Comparison of ENCODE assay signal across 33 cellular contexts in genomic region chr10:97087296-97087695, GRCh38.
"Had no signal": no experiment of that assay in that cellular context is flagged by ENCODE, and none has a peak within 500 bp of the region (broad histone marks: within the 10 kb centered on the region; RNA-seq: fewer than 3 reads in every experiment).

No MANE protein-coding gene starts in this region.

- H3K4me3 Mint-ChIP-seq: activated CD4-positive, alpha-beta memory T cell treated with anti-CD3 and anti-CD28 coated beads, Interleukin-2, amount 10 ng/mL, durations not matched to agents 7 days and 5 days; activated CD4-positive, alpha-beta T cell treated with anti-CD3 and anti-CD28 coated beads, Interleukin-2, amount 10 ng/mL, durations not matched to agents 7 days and 5 days; activated naive CD8-positive, alpha-beta T cell; activated T-cell treated with anti-CD3 and anti-CD28 coated beads, Interleukin-2, amount 50 U/mL, for 4 hours; activated T-helper 17 cell treated with anti-CD3 and anti-CD28 coated beads, Interleukin-2, amount 50 U/mL, for 72 hours; central memory CD8-positive, alpha-beta T cell; dendritic cell treated with granulocyte-macrophage colony-stimulating factor and Interleukin-4, amounts not matched to agents 40 ng/mL and 50 ng/mL, for 4 days; T-helper 17 cell; T-helper 2 cell treated with Interferon-gamma antibody and Interleukin-4, amounts not matched to agents 5 μg/mL and 100 μg/mL, for 36 hours; WTC11 had no signal

- H3K9me3 ChIP-seq: esophagus muscularis mucosa, gastroesophageal sphincter had no signal

- DNase-seq: activated CD4-positive, alpha-beta memory T cell treated with anti-CD3 and anti-CD28 coated beads, Interleukin-2, amount 10 ng/mL, durations not matched to agents 7 days and 5 days; activated CD4-positive, alpha-beta T cell treated with anti-CD3 and anti-CD28 coated beads for 1 hour; activated CD4-positive, alpha-beta T cell treated with anti-CD3 and anti-CD28 coated beads for 4 hours; activated CD4-positive, alpha-beta T cell treated with anti-CD3 and anti-CD28 coated beads, Interleukin-2, amount 10 ng/mL, durations not matched to agents 7 days and 5 days; activated CD4-positive, alpha-beta T cell treated with anti-CD3 and anti-CD28 coated beads, Interleukin-2, amount 50 U/mL, for 4 hours; activated CD8-positive, alpha-beta memory T cell treated with anti-CD3 and anti-CD28 coated beads for 24 hours; activated effector memory CD4-positive, alpha-beta T cell treated with Interleukin-2 at 50 U/mL for 16 hours; activated gamma-delta T cell treated with Interleukin-2 at 50 U/mL for 16 hours; activated naive CD4-positive, alpha-beta T cell treated with anti-CD3 and anti-CD28 coated beads, Interleukin-2, amount 50 U/mL, for 16 hours; activated naive CD4-positive, alpha-beta T cell treated with Interleukin-2 at 50 U/mL for 16 hours; activated T-cell treated with anti-CD3 and anti-CD28 coated beads, Interleukin-2, amount 50 U/mL, for 4 hours; amniotic stem cell; anterior cingulate cortex; brain microvascular endothelial cell; dorsolateral prefrontal cortex; effector memory CD4-positive, alpha-beta T cell; erythroblast; foreskin keratinocyte; head of caudate nucleus; hippocampal formation; T-helper 17 cell; T1000 had no signal

- H3K27ac Mint-ChIP-seq: activated CD4-positive, alpha-beta memory T cell treated with anti-CD3 and anti-CD28 coated beads, Interleukin-2, amount 10 ng/mL, durations not matched to agents 7 days and 5 days; activated CD4-positive, alpha-beta T cell treated with anti-CD3 and anti-CD28 coated beads, Interleukin-2, amount 10 ng/mL, durations not matched to agents 7 days and 5 days; activated naive CD8-positive, alpha-beta T cell; activated T-helper 17 cell treated with anti-CD3 and anti-CD28 coated beads, Interleukin-2, amount 50 U/mL, for 72 hours; dendritic cell treated with granulocyte-macrophage colony-stimulating factor and Interleukin-4, amounts not matched to agents 40 ng/mL and 50 ng/mL, for 4 days; T-helper 2 cell treated with Interferon-gamma antibody and Interleukin-4, amounts not matched to agents 5 μg/mL and 100 μg/mL, for 36 hours; WTC11 had no signal

- H3K9me3 Mint-ChIP-seq: activated CD4-positive, alpha-beta memory T cell treated with anti-CD3 and anti-CD28 coated beads, Interleukin-2, amount 10 ng/mL, durations not matched to agents 7 days and 5 days; activated CD4-positive, alpha-beta T cell treated with anti-CD3 and anti-CD28 coated beads, Interleukin-2, amount 10 ng/mL, durations not matched to agents 7 days and 5 days; activated T-cell treated with anti-CD3 and anti-CD28 coated beads, Interleukin-2, amount 50 U/mL, for 4 hours; activated T-helper 17 cell treated with anti-CD3 and anti-CD28 coated beads, Interleukin-2, amount 50 U/mL, for 72 hours; central memory CD8-positive, alpha-beta T cell; dendritic cell treated with granulocyte-macrophage colony-stimulating factor and Interleukin-4, amounts not matched to agents 40 ng/mL and 50 ng/mL, for 4 days; T-helper 2 cell treated with Interferon-gamma antibody and Interleukin-4, amounts not matched to agents 5 μg/mL and 100 μg/mL, for 36 hours; WTC11 had no signal

- H3K4me1 Mint-ChIP-seq: activated CD4-positive, alpha-beta memory T cell treated with anti-CD3 and anti-CD28 coated beads, Interleukin-2, amount 10 ng/mL, durations not matched to agents 7 days and 5 days; activated CD4-positive, alpha-beta T cell treated with anti-CD3 and anti-CD28 coated beads, Interleukin-2, amount 10 ng/mL, durations not matched to agents 7 days and 5 days; central memory CD8-positive, alpha-beta T cell had no signal

- H3K36me3 Mint-ChIP-seq: activated naive CD8-positive, alpha-beta T cell; WTC11 had no signal

- H3K4me3 ChIP-seq: coronary artery, dorsolateral prefrontal cortex, esophagus muscularis mucosa, gastroesophageal sphincter had no signal

- H3K4me1 ChIP-seq: esophagus muscularis mucosa, foreskin keratinocyte, gastroesophageal sphincter had no signal

- H3K36me3 ChIP-seq: brain microvascular endothelial cell, esophagus muscularis mucosa, gastroesophageal sphincter had no signal

- ATAC-seq: activated T-cell treated with anti-CD3 and anti-CD28 coated beads, Interleukin-2, amount 50 U/mL, for 4 hours; activated T-helper 17 cell treated with anti-CD3 and anti-CD28 coated beads, Interleukin-2, amount 50 U/mL, for 72 hours; foreskin keratinocyte; gastroesophageal sphincter; T-helper 17 cell; WTC11 had no signal

- FAIRE-seq: astrocyte, bronchial epithelial cell had no signal

- H3K27ac ChIP-seq: brain microvascular endothelial cell, coronary artery, dorsolateral prefrontal cortex, esophagus muscularis mucosa, foreskin keratinocyte, gastroesophageal sphincter had no signal

- H3K27me3 ChIP-seq: dorsolateral prefrontal cortex had no signal
